In genomic region chr2:37196320-37197195, GRCh38 we compare ENCODE assay signal across 8 cellular contexts.
A peak's percentile ranks its signal among the peaks of the same experiment; 100 is the strongest.
DNase-seq lines count a peak whose midpoint lies in the region; ATAC-seq and TF ChIP-seq lines count a peak whose summit lies in the region.

Gene CEBPZOS, plus strand, starts transcription at chr2:37196496. Its CDS starts 3,209 bp downstream, at chr2:37199705.

- peak; percentile 6 for TF ChIP-seq CTCF in choroid plexus epithelial cell (conservative IDR thresholded peaks at IDR 0.05; ENCODE audit: low read depth, low read length)

- DNase-seq in Ammon's horn (ENCODE audit: low spot score) (peak; percentile 89), NCI-H510A treated with DMSO at 0.1 percent for 48 hours (lab: John Stamatoyannopoulos, UW) (peak; percentile 79), choroid plexus epithelial cell (ENCODE audit: low read depth) (peak; percentile 83), kidney tubule cell (ENCODE audit: low spot score) (peak; percentile 86)
- DNase-seq in activated CD4-positive, alpha-beta T cell treated with anti-CD3 and anti-CD28 coated beads for 24 hours (ENCODE audit: low read depth in 2 of 2) = peak; percentile 82 to 88
- DNase-seq in stimulated activated CD4-positive, alpha-beta T cell treated with anti-CD3 and anti-CD28 coated beads, Interleukin-2, amount 100 ng/mL, for 48 hours = peak; percentile 88 to 91

- H3K4me3 ChIP-seq in choroid plexus epithelial cell (ENCODE audit: low read depth, low read length) = peak within 1 kb of the TSS; percentile 94

- peak; percentile 78 for TF ChIP-seq POLR2A in GM19193 (IDR thresholded peaks at IDR 0.05; ENCODE audit: extremely low read depth, insufficient read depth, insufficient read length)

- peak; percentile 84 for ATAC-seq in HG03439 (IDR thresholded peaks at IDR 0.05; ENCODE audit: unreplicated experiment)

Comparison
In these comparisons a context has a peak if more than half of its experiments do, and no peak if none do; other contexts are left out.
1. Peak in every context shown above with its lines: DNase-seq, ATAC-seq and H3K4me3 ChIP-seq.